Comparison of ENCODE assay signal across 10 cellular contexts in the genomic region with DNA sequence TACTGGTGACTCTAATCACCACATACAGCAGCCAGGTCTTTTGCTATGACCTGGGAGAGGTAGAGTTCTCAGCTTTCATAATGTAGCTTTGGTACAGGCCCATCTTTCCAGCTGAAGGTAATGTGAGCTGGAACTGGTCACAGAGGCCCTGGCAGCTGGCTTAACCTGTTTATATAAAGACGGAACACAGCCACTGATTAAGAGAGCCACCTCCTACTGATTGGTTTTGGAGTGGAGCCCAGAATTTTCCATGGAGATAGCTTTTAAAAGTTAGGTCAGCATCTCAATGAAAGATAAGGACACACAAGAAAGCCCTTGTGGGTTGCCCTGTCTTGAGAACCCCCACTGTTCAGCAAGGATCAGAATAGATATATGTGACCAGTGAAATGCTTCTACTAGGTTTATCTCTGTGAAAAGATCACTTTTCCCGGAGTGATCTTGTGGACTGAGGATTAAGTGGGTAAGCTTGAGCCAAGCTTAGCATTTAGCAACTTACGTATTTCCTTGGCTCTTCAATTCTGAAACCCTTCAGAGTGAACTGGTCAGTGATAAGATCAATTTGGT.
DNase-seq lines count a peak whose midpoint lies in the region; ATAC-seq and TF ChIP-seq lines count a peak whose summit lies in the region.
"Had no signal": no experiment of that assay in that cellular context is flagged by ENCODE, and none has a peak within 500 bp of the region (broad histone marks: within the 10 kb centered on the region; RNA-seq: fewer than 3 reads in every experiment).

No MANE protein-coding gene starts in this region.

- no peaks in the 10 kb centered on the region for H3K27me3 ChIP-seq in Panc1 (ENCODE audit: control insufficient read depth, insufficient read depth, low read length)
- no peaks in the 10 kb centered on the region for H3K27me3 ChIP-seq in heart left ventricle
- no peaks in the 10 kb centered on the region for H3K27me3 ChIP-seq in stomach smooth muscle (ENCODE audit: control insufficient read depth in 1 of 2, insufficient read depth in 2 of 2, low read length in 2 of 2)
- H3K27me3 ChIP-seq in MM.1S (replicated peaks; ENCODE audit: insufficient read depth, low read length): no peaks in the 10 kb centered on the region

- ATAC-seq in Panc1 (peak; percentile 86), heart left ventricle (peak in 3 of 4 donors; percentile 63 to 92 (median 80)), GM18867 (IDR thresholded peaks at IDR 0.05; ENCODE audit: unreplicated experiment) (no peak), WTC11 (no peak)

- H3K9ac ChIP-seq in stomach smooth muscle (ENCODE audit: low read length in 2 of 2) (no peak overlapping the region), MM.1S (ENCODE audit: low read length) (no peak overlapping the region)

- H2AFZ ChIP-seq in MM.1S (ENCODE audit: low read length): no peak overlapping the region

- POLR2A ChIA-PET in Panc1 (lab: Charles Lee): interaction anchor here (0.8 to 1.4 kb wide), 2 partner anchors 43 to 214 kb away, joined by 4 to 12 read pairs; partner anchors contain the start of gene CITED2
- POLR2A ChIA-PET in WTC11 (lab: Charles Lee): interaction anchor here (1.4 kb wide), 1 partner anchor 213 kb away, joined by 10 read pairs; no protein-coding TSS in a partner anchor

- peak; percentile 39; the same call in 1 of the 2 replicates for TF ChIP-seq EP300 in Ishikawa (IDR thresholded peaks at IDR 0.05; ENCODE audit: borderline replicate concordance)

- no peak for TF ChIP-seq POLR2A in heart left ventricle (IDR thresholded peaks at IDR 0.05)

- peak overlapping the region; percentile 93 for H3K27ac ChIP-seq in Panc1 (ENCODE audit: low read length)
- H3K27ac ChIP-seq in heart left ventricle: peak overlapping the region in 2 of 12 donors; percentile 25 to 45
- peak overlapping the region; percentile 12 for H3K27ac ChIP-seq in stomach smooth muscle (ENCODE audit: low read length)
- no peak overlapping the region for H3K27ac ChIP-seq in MM.1S (ENCODE audit: low read length)

- H3K36me3 ChIP-seq in Panc1 (ENCODE audit: control insufficient read depth, insufficient read depth, low read length) (no peaks in the 10 kb centered on the region), heart left ventricle (no peaks in the 10 kb centered on the region), stomach smooth muscle (ENCODE audit: control insufficient read depth in 2 of 2, insufficient read depth in 2 of 2, low read length in 2 of 2) (no peaks in the 10 kb centered on the region), MM.1S (replicated peaks; ENCODE audit: insufficient read depth, low read length) (no peaks in the 10 kb centered on the region)

- no peaks in the 10 kb centered on the region for H3K9me3 Mint-ChIP-seq in WTC11
- H3K9me3 Mint-ChIP-seq: T-helper 1 cell treated with Interleukin-12 subunit alpha and Interleukin-12 subunit beta and Interleukin-4 antibody, amounts not matched to agents 30 μg/mL and 1 μg/mL, for 36 hours had no signal

- no peak overlapping the region for H3K4me3 Mint-ChIP-seq in WTC11
- H3K4me3 Mint-ChIP-seq: T-helper 1 cell treated with Interleukin-12 subunit alpha and Interleukin-12 subunit beta and Interleukin-4 antibody, amounts not matched to agents 30 μg/mL and 1 μg/mL, for 36 hours had no signal

- H3K4me1 ChIP-seq in Panc1 (ENCODE audit: control insufficient read depth, insufficient read depth, low read length): peaks cover 33% of the 10 kb centered on the region
- H3K4me1 ChIP-seq in heart left ventricle: peaks cover 0 to 31% (median 8%) of the 10 kb centered on the region in 12 donors
- peaks cover 14% of the 10 kb centered on the region for H3K4me1 ChIP-seq in stomach smooth muscle (ENCODE audit: control insufficient read depth, insufficient read depth, low read length)
- H3K4me1 ChIP-seq in MM.1S (ENCODE audit: low read length): peaks cover 26% of the 10 kb centered on the region

- no TSS peak for BruUV-seq in Panc1 (replicated peaks; lab: Mats Ljungman, UMichigan)

- TF ChIP-seq CTCF in Panc1 (IDR thresholded peaks at IDR 0.05) (no peak), heart left ventricle (IDR thresholded peaks at IDR 0.05) (no peak), MM.1S (IDR thresholded peaks at IDR 0.05; ENCODE audit: low read length) (no peak), WTC11 (IDR thresholded peaks at IDR 0.05) (no peak)

- no peak overlapping the region for H3K4me2 ChIP-seq in MM.1S (ENCODE audit: low read depth, low read length)

- H3K27me3 Mint-ChIP-seq in WTC11 (ENCODE audit: low read depth): no peaks in the 10 kb centered on the region

- CTCF ChIA-PET in Panc1 (lab: Charles Lee) (no interaction called here), WTC11 (lab: Charles Lee) (no interaction called here)

- H3K36me3 Mint-ChIP-seq in WTC11: no peaks in the 10 kb centered on the region

- intact Hi-C loops in Panc1 (cut with micrococcal nuclease; ENCODE audit: unreplicated experiment): loop anchor here (5.0 kb wide), 1 partner anchor 174 kb away; no protein-coding TSS in a partner anchor
- intact Hi-C loops in heart left ventricle (cut with DNase I): no loop called here

- no peaks in the 10 kb centered on the region for H4K20me1 ChIP-seq in MM.1S (ENCODE audit: insufficient read depth, low read length)

- H3F3A ChIP-seq in MM.1S (ENCODE audit: insufficient read depth, low read length): no peaks in the 10 kb centered on the region

- WGBS in heart left ventricle, 4 donors: 23 to 34% (median 27%) methylated on average over 3 of the region's 3 CpGs

- DNase-seq in Panc1 (ENCODE audit: low read depth, low spot score): no peak
- DNase-seq in heart left ventricle: no peak
- DNase-seq in MM.1S: no peak
- no peak for DNase-seq in stimulated activated CD4-positive, alpha-beta T cell treated with anti-CD3 and anti-CD28 coated beads, Interleukin-2, amount 100 ng/mL, for 48 hours
- DNase-seq in WTC11 (ENCODE audit: low spot score): no peak
- DNase-seq: glutamatergic neuron had no signal

- H3K9me3 ChIP-seq in Panc1 (ENCODE audit: control insufficient read depth, insufficient read depth, low read depth, low read length) (no peaks in the 10 kb centered on the region), heart left ventricle (no peaks in the 10 kb centered on the region), stomach smooth muscle (ENCODE audit: control insufficient read depth in 2 of 2, low read length in 2 of 2) (no peaks in the 10 kb centered on the region), MM.1S (replicated peaks; ENCODE audit: insufficient read depth, low read length) (no peaks in the 10 kb centered on the region)

- no peaks in the 10 kb centered on the region for H3K79me2 ChIP-seq in MM.1S (ENCODE audit: low read length)

- no peaks in the 10 kb centered on the region for H3K9me2 ChIP-seq in MM.1S (replicated peaks; ENCODE audit: insufficient read depth, low read length)

- H3K4me1 Mint-ChIP-seq in WTC11: peaks cover 9% of the 10 kb centered on the region; the same call in 1 of the 2 replicates

- in situ Hi-C loops in Panc1 (cut with HindIII; ENCODE audit: low pct_unique_long_range_greater_than_20kb, low sequenced_read_pairs): no loop called here

- no peak overlapping the region for H3K27ac Mint-ChIP-seq in WTC11
- H3K27ac Mint-ChIP-seq: T-helper 1 cell treated with Interleukin-12 subunit alpha and Interleukin-12 subunit beta and Interleukin-4 antibody, amounts not matched to agents 30 μg/mL and 1 μg/mL, for 36 hours had no signal

- no peak overlapping the region for H3K4me3 ChIP-seq in Panc1 (ENCODE audit: low read depth in 2 of 2, low read length in 2 of 2)
- H3K4me3 ChIP-seq in heart left ventricle: no peak overlapping the region
- H3K4me3 ChIP-seq in stomach smooth muscle (ENCODE audit: low read length in 2 of 2): no peak overlapping the region
- no peak overlapping the region for H3K4me3 ChIP-seq in MM.1S (ENCODE audit: low read length)

- TF ChIP-seq RAD21 in Ishikawa (IDR thresholded peaks at IDR 0.05; ENCODE audit: low read depth): 0 out of 2 replicates have a peak, but pooled peaks have one; percentile 3

TF ChIP-seq in Ishikawa, 13 proteins besides CTCF, POLR2A, EP300 and RAD21:
- TF ChIP-seq TEAD4 (IDR thresholded peaks at IDR 0.05) (0 out of 2 replicates have a peak, but pooled peaks have one; percentile 23), TCF12 (IDR thresholded peaks at IDR 0.05; ENCODE audit: low read depth) (peak; percentile 60; the same call in 1 of the 2 replicates), YY1 (IDR thresholded peaks at IDR 0.05; ENCODE audit: low read depth) (no peak), MAX (IDR thresholded peaks at IDR 0.05) (no peak), EGR1 (IDR thresholded peaks at IDR 0.05) (no peak), NFIC (IDR thresholded peaks at IDR 0.05) (peak; percentile 75)
- TF ChIP-seq, protein P1, sequence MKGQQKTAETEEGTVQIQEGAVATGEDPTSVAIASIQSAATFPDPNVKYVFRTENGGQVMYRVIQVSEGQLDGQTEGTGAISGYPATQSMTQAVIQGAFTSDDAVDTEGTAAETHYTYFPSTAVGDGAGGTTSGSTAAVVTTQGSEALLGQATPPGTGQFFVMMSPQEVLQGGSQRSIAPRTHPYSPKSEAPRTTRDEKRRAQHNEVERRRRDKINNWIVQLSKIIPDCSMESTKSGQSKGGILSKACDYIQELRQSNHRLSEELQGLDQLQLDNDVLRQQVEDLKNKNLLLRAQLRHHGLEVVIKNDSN (IDR thresholded peaks at IDR 0.05): no peak

TF ChIP-seq in WTC11, 78 proteins besides CTCF, POLR2A, EP300 and RAD21 (continues in another document):
- TF ChIP-seq MYBL2 (CRISPR knock-in tag; IDR thresholded peaks at IDR 0.05): no peak
- no peak for TF ChIP-seq RORB (CRISPR knock-in tag; IDR thresholded peaks at IDR 0.05)
- TF ChIP-seq ZNF416 (CRISPR knock-in tag; IDR thresholded peaks at IDR 0.05): no peak
- TF ChIP-seq, protein P2, sequence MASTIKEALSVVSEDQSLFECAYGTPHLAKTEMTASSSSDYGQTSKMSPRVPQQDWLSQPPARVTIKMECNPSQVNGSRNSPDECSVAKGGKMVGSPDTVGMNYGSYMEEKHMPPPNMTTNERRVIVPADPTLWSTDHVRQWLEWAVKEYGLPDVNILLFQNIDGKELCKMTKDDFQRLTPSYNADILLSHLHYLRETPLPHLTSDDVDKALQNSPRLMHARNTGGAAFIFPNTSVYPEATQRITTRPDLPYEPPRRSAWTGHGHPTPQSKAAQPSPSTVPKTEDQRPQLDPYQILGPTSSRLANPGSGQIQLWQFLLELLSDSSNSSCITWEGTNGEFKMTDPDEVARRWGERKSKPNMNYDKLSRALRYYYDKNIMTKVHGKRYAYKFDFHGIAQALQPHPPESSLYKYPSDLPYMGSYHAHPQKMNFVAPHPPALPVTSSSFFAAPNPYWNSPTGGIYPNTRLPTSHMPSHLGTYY (CRISPR knock-in tag; IDR thresholded peaks at IDR 0.05): no peak
- TF ChIP-seq IRF2 (CRISPR knock-in tag; IDR thresholded peaks at IDR 0.05; ENCODE audit: borderline replicate concordance, low read depth): no peak
- TF ChIP-seq, protein P3, sequence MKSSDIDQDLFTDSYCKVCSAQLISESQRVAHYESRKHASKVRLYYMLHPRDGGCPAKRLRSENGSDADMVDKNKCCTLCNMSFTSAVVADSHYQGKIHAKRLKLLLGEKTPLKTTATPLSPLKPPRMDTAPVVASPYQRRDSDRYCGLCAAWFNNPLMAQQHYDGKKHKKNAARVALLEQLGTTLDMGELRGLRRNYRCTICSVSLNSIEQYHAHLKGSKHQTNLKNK (CRISPR knock-in tag; IDR thresholded peaks at IDR 0.05): no peak

Comparison
In these comparisons a context has a peak if more than half of its experiments do, and no peak if none do; other contexts are left out.
1. ATAC-seq: peak in Panc1 (single experiment) and heart left ventricle (3 of 4); none in GM18867 (single experiment) and WTC11 (single experiment).